18 cellular contexts compared by ENCODE assay signal in the genomic region with DNA sequence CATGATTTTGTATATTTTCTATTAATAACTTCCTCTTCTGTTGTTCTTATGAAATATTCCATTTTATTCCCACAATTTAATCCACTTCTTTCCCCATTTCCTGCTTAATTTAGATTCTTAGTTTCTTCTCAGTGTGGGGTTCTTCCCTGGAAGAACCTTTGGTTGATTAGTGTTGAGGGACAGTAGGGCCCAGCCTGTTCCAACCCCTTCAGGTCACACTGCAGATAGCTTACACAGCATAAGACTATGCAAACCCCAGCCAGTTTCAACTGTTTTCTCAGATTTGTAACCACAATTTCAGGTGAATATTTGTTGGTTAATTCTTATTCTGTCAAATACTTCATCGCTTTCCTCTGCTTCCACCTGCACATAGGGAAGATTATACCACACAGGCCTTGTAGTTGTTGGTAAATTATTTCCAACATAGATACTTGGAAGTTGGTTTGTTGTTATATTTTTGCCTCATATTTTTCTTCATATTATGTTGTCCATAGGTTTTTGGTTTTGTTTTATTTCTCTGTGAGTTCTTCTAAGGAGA. TPM values are rescaled to one million over a fixed set of nuclear protein-coding genes. Genes with fewer than 3 reads are reported as not detected.
DNase-seq lines count a peak whose midpoint lies in the region; ATAC-seq, FAIRE-seq and TF ChIP-seq lines count a peak whose summit lies in the region.
"Had no signal": no experiment of that assay in that cellular context is flagged by ENCODE, and none has a peak within 500 bp of the region (broad histone marks: within the 10 kb centered on the region; RNA-seq: fewer than 3 reads in every experiment).

No MANE protein-coding gene starts in this region.

- 29% methylated on average over 1 of the region's 1 CpG for WGBS in SK-N-SH (ENCODE audit: low lambda C conversion rate)

- no peaks in the 10 kb centered on the region for H4K20me1 ChIP-seq in SK-N-SH (ENCODE audit: insufficient read depth)

- H2AFZ ChIP-seq in SK-N-SH (ENCODE audit: low read depth), result no peak overlapping the region

- H3K4me3 ChIP-seq in SK-N-SH (ENCODE audit: low read depth in 2 of 2, low read length in 1 of 2), result no peak overlapping the region; a peak in 1 of 4 replicates
- no peak overlapping the region for H3K4me3 ChIP-seq in NB4 (ENCODE audit: low read depth, low read length)
- H3K4me3 ChIP-seq in upper lobe of right lung, result no peak overlapping the region

- TF ChIP-seq EP300 in SK-N-SH (IDR thresholded peaks at IDR 0.05; ENCODE audit: borderline replicate concordance in 1 of 2, low read depth in 1 of 2, low read length in 1 of 2), result no peak

- H3K36me3 ChIP-seq in SK-N-SH (replicated peaks in 1 of 2; ENCODE audit: control insufficient read depth in 1 of 2, insufficient read depth in 2 of 2, low read length in 1 of 2) (peaks cover 2 to 7% of the 10 kb centered on the region in 2 experiments), upper lobe of right lung (no peaks in the 10 kb centered on the region)
- H3K36me3 ChIP-seq: BE2C had no signal

- H3K9me3 ChIP-seq in SK-N-SH (no peaks in the 10 kb centered on the region), upper lobe of right lung (no peaks in the 10 kb centered on the region)
- H3K9me3 ChIP-seq: BE2C had no signal

- H3K9ac ChIP-seq in SK-N-SH, result peak overlapping the region; percentile 28; the same call in 1 of the 2 replicates

- TF ChIP-seq CTCF in SK-N-SH (IDR thresholded peaks at IDR 0.05), result no peak
- no peak for TF ChIP-seq CTCF in NB4 (IDR thresholded peaks at IDR 0.05; ENCODE audit: low read depth, low read length)
- TF ChIP-seq CTCF in upper lobe of right lung (IDR thresholded peaks at IDR 0.05), result no peak
- TF ChIP-seq CTCF in D721Med (IDR thresholded peaks at IDR 0.05; ENCODE audit: insufficient read depth, missing control alignments), result no peak

- intact Hi-C loops in upper lobe of right lung (cut with DNase I), result no loop called here
- intact Hi-C loops in head of caudate nucleus (cut with DNase I), result no loop called here

- H3K9me2 ChIP-seq in SK-N-SH, result no peaks in the 10 kb centered on the region

- ATAC-seq in SK-N-SH treated with all-trans-retinoic acid at 6 μM for 48 hours (no peak), upper lobe of right lung (no peak)
- ATAC-seq: Panc1 had no signal

- no peaks in the 10 kb centered on the region for H3K27me3 ChIP-seq in SK-N-SH (ENCODE audit: insufficient read depth)
- H3K27me3 ChIP-seq in upper lobe of right lung, result no peaks in the 10 kb centered on the region

- H3K4me2 ChIP-seq in SK-N-SH, result peak overlapping the region; percentile 31; the same call in 1 of the 2 replicates

- H3F3A ChIP-seq in SK-N-SH (replicated peaks; ENCODE audit: insufficient read depth), result peaks cover 11% of the 10 kb centered on the region

- no peak for TF ChIP-seq RAD21 in SK-N-SH (IDR thresholded peaks at IDR 0.05; ENCODE audit: low read length)

- FAIRE-seq in D721Med (lab: Jason Lieb, UNC) (no peak), RCC 7860 (lab: Jason Lieb, UNC) (no peak)
- FAIRE-seq: H54 had no signal

- no peak for TF ChIP-seq POLR2A in NB4 (IDR thresholded peaks at IDR 0.05; ENCODE audit: extremely low read depth, insufficient read length)

- H3K4me1 ChIP-seq in SK-N-SH (ENCODE audit: control insufficient read depth in 1 of 2, insufficient read depth in 2 of 2, low read depth in 1 of 2, low read length in 1 of 2) (peaks cover 0 to 23% of the 10 kb centered on the region in 2 experiments; a peak in 2 of 4 replicates), upper lobe of right lung (peaks cover 5% of the 10 kb centered on the region)
- H3K4me1 ChIP-seq: BE2C had no signal

- H3K79me2 ChIP-seq in SK-N-SH (ENCODE audit: insufficient read depth), result peaks cover 49% of the 10 kb centered on the region

- POLR2A ChIA-PET in SK-N-SH (lab: Yijun Ruan, JAX), result no interaction called here

- peak overlapping the region in 1 of 2 experiments; percentile 84; a peak in 2 of 4 replicates for H3K27ac ChIP-seq in SK-N-SH (ENCODE audit: low read depth in 2 of 2, low read length in 1 of 2)
- H3K27ac ChIP-seq in upper lobe of right lung, result peak overlapping the region; percentile 20

- CTCF ChIA-PET in SK-N-SH (lab: Yijun Ruan, JAX), result no interaction called here

- DNase-seq in SK-N-SH (no peak), NB4 (ENCODE audit: low read depth) (peak; percentile 9), dermis blood vessel endothelial cell (peak; percentile 30), upper lobe of right lung (no peak), D721Med (ENCODE audit: insufficient read length, low spot score) (no peak), RCC 7860 (ENCODE audit: low spot score) (no peak), head of caudate nucleus (no peak)
- DNase-seq: BE2C; CD8-positive, alpha-beta memory T cell; NCI-H1436 treated with DMSO at 0.1 percent for 48 hours; NCI-H2107; NCI-H345; NCI-H69; SHP77 had no signal

TF ChIP-seq in SK-N-SH, 30 proteins besides CTCF, POLR2A, EP300 and RAD21 (continues in another document):
- TF ChIP-seq, protein P1, sequence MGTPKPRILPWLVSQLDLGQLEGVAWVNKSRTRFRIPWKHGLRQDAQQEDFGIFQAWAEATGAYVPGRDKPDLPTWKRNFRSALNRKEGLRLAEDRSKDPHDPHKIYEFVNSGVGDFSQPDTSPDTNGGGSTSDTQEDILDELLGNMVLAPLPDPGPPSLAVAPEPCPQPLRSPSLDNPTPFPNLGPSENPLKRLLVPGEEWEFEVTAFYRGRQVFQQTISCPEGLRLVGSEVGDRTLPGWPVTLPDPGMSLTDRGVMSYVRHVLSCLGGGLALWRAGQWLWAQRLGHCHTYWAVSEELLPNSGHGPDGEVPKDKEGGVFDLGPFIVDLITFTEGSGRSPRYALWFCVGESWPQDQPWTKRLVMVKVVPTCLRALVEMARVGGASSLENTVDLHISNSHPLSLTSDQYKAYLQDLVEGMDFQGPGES (IDR thresholded peaks at IDR 0.05; ENCODE audit: low read depth, low read length), result no peak
- TF ChIP-seq, protein P2, sequence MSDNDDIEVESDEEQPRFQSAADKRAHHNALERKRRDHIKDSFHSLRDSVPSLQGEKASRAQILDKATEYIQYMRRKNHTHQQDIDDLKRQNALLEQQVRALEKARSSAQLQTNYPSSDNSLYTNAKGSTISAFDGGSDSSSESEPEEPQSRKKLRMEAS (IDR thresholded peaks at IDR 0.05; ENCODE audit: low read depth), result no peak
- TF ChIP-seq, protein P3, sequence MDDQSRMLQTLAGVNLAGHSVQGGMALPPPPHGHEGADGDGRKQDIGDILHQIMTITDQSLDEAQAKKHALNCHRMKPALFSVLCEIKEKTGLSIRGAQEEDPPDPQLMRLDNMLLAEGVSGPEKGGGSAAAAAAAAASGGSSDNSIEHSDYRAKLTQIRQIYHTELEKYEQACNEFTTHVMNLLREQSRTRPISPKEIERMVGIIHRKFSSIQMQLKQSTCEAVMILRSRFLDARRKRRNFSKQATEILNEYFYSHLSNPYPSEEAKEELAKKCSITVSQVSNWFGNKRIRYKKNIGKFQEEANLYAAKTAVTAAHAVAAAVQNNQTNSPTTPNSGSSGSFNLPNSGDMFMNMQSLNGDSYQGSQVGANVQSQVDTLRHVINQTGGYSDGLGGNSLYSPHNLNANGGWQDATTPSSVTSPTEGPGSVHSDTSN (IDR thresholded peaks at IDR 0.05), result no peak

TF ChIP-seq in SK-N-SH treated with all-trans-retinoic acid at 6 μM for 48 hours, 23 proteins besides CTCF, POLR2A, EP300 and RAD21 (continues in another document):
- TF ChIP-seq, protein P4, sequence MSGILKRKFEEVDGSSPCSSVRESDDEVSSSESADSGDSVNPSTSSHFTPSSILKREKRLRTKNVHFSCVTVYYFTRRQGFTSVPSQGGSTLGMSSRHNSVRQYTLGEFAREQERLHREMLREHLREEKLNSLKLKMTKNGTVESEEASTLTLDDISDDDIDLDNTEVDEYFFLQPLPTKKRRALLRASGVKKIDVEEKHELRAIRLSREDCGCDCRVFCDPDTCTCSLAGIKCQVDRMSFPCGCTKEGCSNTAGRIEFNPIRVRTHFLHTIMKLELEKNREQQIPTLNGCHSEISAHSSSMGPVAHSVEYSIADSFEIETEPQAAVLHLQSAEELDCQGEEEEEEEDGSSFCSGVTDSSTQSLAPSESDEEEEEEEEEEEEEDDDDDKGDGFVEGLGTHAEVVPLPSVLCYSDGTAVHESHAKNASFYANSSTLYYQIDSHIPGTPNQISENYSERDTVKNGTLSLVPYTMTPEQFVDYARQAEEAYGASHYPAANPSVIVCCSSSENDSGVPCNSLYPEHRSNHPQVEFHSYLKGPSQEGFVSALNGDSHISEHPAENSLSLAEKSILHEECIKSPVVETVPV (CRISPR knock-in tag; IDR thresholded peaks at IDR 0.05), result no peak
- TF ChIP-seq ESRRG (CRISPR knock-in tag; IDR thresholded peaks at IDR 0.05) (no peak), ARNTL (CRISPR knock-in tag; IDR thresholded peaks at IDR 0.05; ENCODE audit: borderline replicate concordance, low read depth) (no peak), ZNF565 (CRISPR knock-in tag; conservative IDR thresholded peaks at IDR 0.05; ENCODE audit: low read depth) (no peak), CSDC2 (CRISPR knock-in tag; IDR thresholded peaks at IDR 0.05) (no peak), TOX (CRISPR knock-in tag; IDR thresholded peaks at IDR 0.05; ENCODE audit: borderline replicate concordance) (no peak), RARB (CRISPR knock-in tag; IDR thresholded peaks at IDR 0.05) (no peak), ZNF70 (CRISPR knock-in tag; IDR thresholded peaks at IDR 0.05) (no peak), PPARA (CRISPR knock-in tag; IDR thresholded peaks at IDR 0.05; ENCODE audit: borderline replicate concordance) (no peak), ZNF8 (CRISPR knock-in tag; IDR thresholded peaks at IDR 0.05) (no peak)

RNA-seq across cellular contexts. Expression of a gene that starts 34.7 kb away (rescaled TPM):
- polyA plus RNA-seq in SK-N-SH (2012; rRNA removed), result not detected in 2 replicates
- polyA plus RNA-seq in SK-N-SH (2012; cell fraction: cytosol; rRNA removed), result not detected in 2 replicates
- polyA plus RNA-seq in SK-N-SH (2012; cell fraction: nucleus; rRNA removed), result not detected in 2 replicates
- total RNA-seq in dermis blood vessel endothelial cell, result not detected in 2 replicates
- not detected for total RNA-seq in upper lobe of right lung
- total RNA-seq: CD8-positive, alpha-beta memory T cell; LHCN-M2 had no signal
- polyA plus RNA-seq: CD8-positive, alpha-beta memory T cell had no signal

RNA-seq across cellular contexts. Expression of a gene that starts 45.5 kb away (rescaled TPM):
- 1.2 and 3.5 TPM in 2 replicates for polyA plus RNA-seq in SK-N-SH (2012; rRNA removed)
- polyA plus RNA-seq in SK-N-SH (2012; cell fraction: cytosol; rRNA removed), result 0.39 and 0.64 TPM in 2 replicates
- 7.0 and 16.3 TPM in 2 replicates for polyA plus RNA-seq in SK-N-SH (2012; cell fraction: nucleus; rRNA removed)
- 0.19 TPM in 1 of 2 replicates, not detected in the other for total RNA-seq in dermis blood vessel endothelial cell
- total RNA-seq in upper lobe of right lung, result 3.2 TPM
- total RNA-seq: CD8-positive, alpha-beta memory T cell; LHCN-M2 had no signal
- polyA plus RNA-seq: CD8-positive, alpha-beta memory T cell had no signal

Comparison
In these comparisons a context has a peak if more than half of its experiments do, and no peak if none do; other contexts are left out.
1. DNase-seq: peak in NB4 (single experiment) and dermis blood vessel endothelial cell (single experiment); none in SK-N-SH (single experiment), upper lobe of right lung (single experiment), D721Med (single experiment), RCC 7860 (single experiment) and head of caudate nucleus (0 of 42).